18 cellular contexts compared by ENCODE assay signal in genomic region chr3:116569611-116570010, GRCh38.
DNase-seq lines count a peak whose midpoint lies in the region; ATAC-seq, FAIRE-seq and TF ChIP-seq lines count a peak whose summit lies in the region.
"Had no signal": no experiment of that assay in that cellular context is flagged by ENCODE, and none has a peak within 500 bp of the region (broad histone marks: within the 10 kb centered on the region; RNA-seq: fewer than 3 reads in every experiment).

No MANE protein-coding gene starts in this region.

- H3K27me3 Mint-ChIP-seq in astrocyte (ENCODE audit: low read depth, unreplicated experiment) (no peaks in the 10 kb centered on the region), T-cell (no peaks in the 10 kb centered on the region)
- H3K27me3 Mint-ChIP-seq: B cell; CD4-positive, alpha-beta T cell had no signal

- H3K4me1 ChIP-seq in astrocyte (ENCODE audit: insufficient read depth, low read length) (no peaks in the 10 kb centered on the region), hepatocyte (ENCODE audit: insufficient read depth) (peaks cover 6% of the 10 kb centered on the region)
- H3K4me1 ChIP-seq: HAP-1 had no signal

- H3K27ac ChIP-seq in astrocyte (ENCODE audit: low read depth, low read length) (no peak overlapping the region), hepatocyte (no peak overlapping the region)

- POLR2A ChIA-PET in T-cell (lab: Charles Lee): no interaction called here

- no peaks in the 10 kb centered on the region for H3K79me2 ChIP-seq in astrocyte (ENCODE audit: insufficient read depth, low read length)
- H3K79me2 ChIP-seq in hepatocyte: no peaks in the 10 kb centered on the region

- TF ChIP-seq CTCF in astrocyte (IDR thresholded peaks at IDR 0.05; ENCODE audit: insufficient read depth, low read depth, low read length) (no peak), hepatocyte (IDR thresholded peaks at IDR 0.05; ENCODE audit: poor library complexity) (no peak)

- H2AFZ ChIP-seq in astrocyte (ENCODE audit: low read depth, low read length): no peak overlapping the region
- H2AFZ ChIP-seq in hepatocyte: no peak overlapping the region
- H2AFZ ChIP-seq: GM23338 had no signal

- CTCF ChIA-PET in T-cell (lab: Charles Lee): interaction anchor here in 1 of 2 donors (0.6 kb wide), 1 partner anchor 132 kb away, joined by 3 read pairs; no protein-coding TSS in a partner anchor

- H4K20me1 ChIP-seq in astrocyte (ENCODE audit: insufficient read depth, low read length) (no peaks in the 10 kb centered on the region), hepatocyte (ENCODE audit: insufficient read depth, poor library complexity, severe bottlenecking) (no peaks in the 10 kb centered on the region)

- H3K9me3 Mint-ChIP-seq in astrocyte (ENCODE audit: unreplicated experiment) (peaks cover 4% of the 10 kb centered on the region), T-cell (peaks cover 10 to 24% (median 13%) of the 10 kb centered on the region in 3 donors)

- 26% methylated on average over 1 of the region's 1 CpG for WGBS in hepatocyte (ENCODE audit: low lambda C conversion rate, missing lambda C conversion rate)

- no peak for FAIRE-seq in astrocyte (lab: Jason Lieb, UNC)
- FAIRE-seq: A204.1, D721Med, GM12878 had no signal

- DNase-seq in DMS53 treated with DMSO at 0.1 percent for 48 hours (lab: John Stamatoyannopoulos, UW; ENCODE audit: unreplicated experiment) (peak; percentile 31), HT1080 (ENCODE audit: low read depth) (peak; percentile 76), astrocyte (ENCODE audit: low read depth) (peak; percentile 4), hepatocyte (ENCODE audit: low spot score) (peak; percentile 3), T-cell (no peak), SIG-M5 (lab: John Stamatoyannopoulos, UW) (no peak), midbrain (lab: John Stamatoyannopoulos, UW) (no peak)
- no peak for DNase-seq in effector CD4-positive, alpha-beta T cell
- DNase-seq: C1 segment of cervical spinal cord; CD4-positive, alpha-beta T cell; DMS153; KBM-7 had no signal

- H3K4me1 Mint-ChIP-seq in astrocyte (ENCODE audit: low read depth, unreplicated experiment): peaks cover 2% of the 10 kb centered on the region
- no peaks in the 10 kb centered on the region for H3K4me1 Mint-ChIP-seq in T-cell
- H3K4me1 Mint-ChIP-seq: B cell had no signal

- H3K36me3 ChIP-seq in astrocyte (ENCODE audit: insufficient read depth, low read length): no peaks in the 10 kb centered on the region
- no peaks in the 10 kb centered on the region for H3K36me3 ChIP-seq in hepatocyte (replicated peaks; ENCODE audit: insufficient read depth, low read depth)
- H3K36me3 ChIP-seq: HAP-1 had no signal

- H3K27me3 ChIP-seq in astrocyte (ENCODE audit: insufficient read depth, low read length) (no peaks in the 10 kb centered on the region), hepatocyte (no peaks in the 10 kb centered on the region)

- no peak overlapping the region for H3K4me3 Mint-ChIP-seq in astrocyte (ENCODE audit: unreplicated experiment)
- no peak overlapping the region for H3K4me3 Mint-ChIP-seq in T-cell
- H3K4me3 Mint-ChIP-seq: B cell; CD4-positive, alpha-beta T cell; GM23338 had no signal

- ATAC-seq in T-cell (replicated peaks in 1 of 4): no peak
- ATAC-seq: GM12878, GM23338 had no signal

- no peaks in the 10 kb centered on the region for H3K9me3 ChIP-seq in astrocyte (ENCODE audit: insufficient read depth, low read depth, low read length)
- no peaks in the 10 kb centered on the region for H3K9me3 ChIP-seq in hepatocyte (ENCODE audit: low read depth)
- H3K9me3 ChIP-seq: HAP-1 had no signal

- H3K4me2 ChIP-seq in astrocyte (ENCODE audit: low read length): no peak overlapping the region
- H3K4me2 ChIP-seq in hepatocyte: no peak overlapping the region
- H3K4me2 ChIP-seq: GM23338 had no signal

- H3K27ac Mint-ChIP-seq in astrocyte (ENCODE audit: unreplicated experiment): no peak overlapping the region
- H3K27ac Mint-ChIP-seq in T-cell: no peak overlapping the region
- H3K27ac Mint-ChIP-seq: B cell; CD4-positive, alpha-beta T cell; GM23338 had no signal

- H3K36me3 Mint-ChIP-seq in astrocyte (ENCODE audit: low read depth, unreplicated experiment) (no peaks in the 10 kb centered on the region), T-cell (no peaks in the 10 kb centered on the region)

- H3K4me3 ChIP-seq in astrocyte (ENCODE audit: insufficient read depth, low read depth, low read length) (no peak overlapping the region), hepatocyte (no peak overlapping the region)
- H3K4me3 ChIP-seq: GM12878, GM23338, HAP-1 had no signal

- H3K9me2 ChIP-seq in hepatocyte (replicated peaks; ENCODE audit: insufficient read depth): no peaks in the 10 kb centered on the region

- H3K9ac ChIP-seq in astrocyte (ENCODE audit: low read length): no peak overlapping the region

Comparison
In these comparisons a context has a peak if more than half of its experiments do, and no peak if none do; other contexts are left out.
1. DNase-seq: peak in DMS53 treated with DMSO at 0.1 percent for 48 hours (single experiment), HT1080 (single experiment), astrocyte (single experiment) and hepatocyte (single experiment); none in T-cell (0 of 34), effector CD4-positive, alpha-beta T cell (single experiment), SIG-M5 (single experiment) and midbrain (single experiment).